In the genomic region with DNA sequence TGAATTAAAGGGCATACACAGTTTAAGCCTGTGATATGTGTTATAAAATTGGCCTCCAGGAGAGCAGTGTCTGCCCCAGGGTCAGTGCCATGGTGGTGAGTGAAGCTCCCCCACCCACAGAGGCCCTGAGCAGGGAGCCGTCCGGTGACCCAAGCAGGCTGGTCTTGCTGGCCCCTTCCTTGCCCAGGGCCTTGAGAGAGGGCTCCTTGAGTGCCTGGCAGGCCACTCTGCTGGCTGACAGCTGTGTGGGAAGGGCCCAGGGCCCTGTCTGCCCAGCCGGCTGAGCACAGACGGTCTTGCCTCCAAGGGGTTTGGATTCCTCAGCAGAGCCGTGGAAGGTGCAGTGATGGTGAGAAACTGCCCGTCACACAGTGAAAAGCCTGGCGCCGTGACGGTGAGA, we compare ENCODE assay signal across 22 cellular contexts. TPM values are rescaled to one million over a fixed set of nuclear protein-coding genes. Genes with fewer than 3 reads are reported as not detected.
"Had no signal": no experiment of that assay in that cellular context is flagged by ENCODE, and none has a peak within 500 bp of the region (broad histone marks: within the 10 kb centered on the region; RNA-seq: fewer than 3 reads in every experiment).

No MANE protein-coding gene starts in this region.

- H3K4me3 ChIP-seq: colonic mucosa, heart right ventricle, left lung, lung, right lobe of liver, stomach, transverse colon, uterus had no signal

- H3K27me3 ChIP-seq: colonic mucosa, heart right ventricle, left lung, right lobe of liver, stomach, transverse colon, uterus had no signal

- DNase-seq: activated CD4-positive, alpha-beta memory T cell treated with anti-CD3 and anti-CD28 coated beads, Interleukin-2, amount 10 ng/mL, durations not matched to agents 7 days and 5 days; activated CD4-positive, alpha-beta T cell treated with anti-CD3 and anti-CD28 coated beads, Interleukin-2, amount 10 ng/mL, durations not matched to agents 24 days and 14 days; activated effector memory CD4-positive, alpha-beta T cell treated with anti-CD3 and anti-CD28 coated beads, Interleukin-2, amount 50 U/mL, for 16 hours; activated naive CD4-positive, alpha-beta T cell treated with anti-CD3 and anti-CD28 coated beads, Interleukin-2, amount 10 ng/mL, durations not matched to agents 7 days and 5 days; amygdala; colonic mucosa; heart right ventricle; kidney; midbrain; nucleus accumbens; posterior cingulate gyrus; right lobe of liver; small intestine; stomach; transverse colon; uterus had no signal

- H3K36me3 ChIP-seq: colonic mucosa, right lobe of liver, transverse colon, uterus had no signal

- FAIRE-seq: kidney, small intestine had no signal

- ATAC-seq: heart right ventricle; left lung; right lobe of liver; stimulated activated memory B cell treated with anti-CD40 and anti-IgM and Interleukin-4, amounts not matched to agents 10 μg/mL and 1 μg/mL and 100 μg/mL, for 72 hours had no signal

- H3K4me1 ChIP-seq: colonic mucosa, right lobe of liver, transverse colon, uterus had no signal

- H3K9me3 ChIP-seq: colonic mucosa, heart right ventricle, left lung, right lobe of liver, stomach, transverse colon, uterus had no signal

- H3K27ac ChIP-seq: colonic mucosa, epithelial cell of prostate, heart right ventricle, left lung, right lobe of liver, stomach, transverse colon, uterus had no signal

RNA-seq across cellular contexts. Expression of a gene that starts 34.1 kb away (rescaled TPM):
- total RNA-seq: fibroblast of villous mesenchyme, temporal lobe had no signal
